In the genomic region with DNA sequence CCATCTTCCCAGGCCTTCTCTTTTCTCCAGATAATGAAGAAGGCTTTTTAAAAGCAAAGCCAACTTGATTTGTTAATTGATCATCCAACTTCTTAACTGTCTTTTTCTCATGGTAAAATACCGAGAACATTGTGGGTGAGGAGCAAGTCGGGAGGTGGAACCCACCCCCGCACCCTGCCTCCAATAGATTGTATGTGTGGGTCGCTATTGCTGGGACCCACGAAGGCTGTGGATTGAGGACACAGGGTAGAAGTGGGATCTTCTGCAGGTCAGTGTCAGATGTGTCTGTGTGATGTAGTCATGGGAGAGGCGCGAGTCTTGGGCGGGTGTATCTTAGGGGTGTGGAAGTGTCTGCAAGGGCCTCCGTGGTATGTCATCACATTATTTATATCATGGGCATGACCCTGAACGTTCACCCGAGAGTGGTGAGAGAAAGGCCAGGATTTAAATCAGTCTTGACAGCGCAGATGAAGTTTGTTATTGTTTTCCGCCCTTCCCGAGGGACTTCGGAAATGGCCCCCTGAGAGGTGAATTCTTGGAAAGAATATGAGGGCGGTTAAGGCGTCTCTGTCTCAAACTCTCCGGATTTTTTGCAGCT, we compare ENCODE assay signal across 8 cellular contexts. TPM values are rescaled to one million over a fixed set of nuclear protein-coding genes. Genes with fewer than 3 reads are reported as not detected.
DNase-seq lines count a peak whose midpoint lies in the region; ATAC-seq and TF ChIP-seq lines count a peak whose summit lies in the region.

No MANE protein-coding gene starts in this region.

- no peaks in the 10 kb centered on the region for H3K36me3 ChIP-seq in ectodermal cell (ENCODE audit: control insufficient read depth, insufficient read depth, low read length)
- H3K36me3 ChIP-seq in upper lobe of left lung, result no peaks in the 10 kb centered on the region

- peak; percentile 12 for ATAC-seq in HG02870 (IDR thresholded peaks at IDR 0.05; ENCODE audit: unreplicated experiment)
- peak; percentile 52 for ATAC-seq in upper lobe of left lung (ENCODE audit: low FRiP score in 2 of 2)

- H3K27ac ChIP-seq in ectodermal cell (ENCODE audit: insufficient read depth, low read depth, low read length, poor library complexity, severe bottlenecking) (no peak overlapping the region), upper lobe of left lung (peak overlapping the region; percentile 56 to 88 (median 78))

- no peak for TF ChIP-seq EP300 in upper lobe of left lung (IDR thresholded peaks at IDR 0.05)

- H3K27me3 ChIP-seq in ectodermal cell (ENCODE audit: control insufficient read depth, insufficient read depth, low read length, poor library complexity, severe bottlenecking) (peaks cover 35% of the 10 kb centered on the region), mononuclear cell (ENCODE audit: insufficient read depth, low read length) (no peaks in the 10 kb centered on the region), upper lobe of left lung (no peaks in the 10 kb centered on the region)

- TF ChIP-seq POLR2A in upper lobe of left lung (IDR thresholded peaks at IDR 0.05), result no peak

- H3K4me1 ChIP-seq in ectodermal cell (ENCODE audit: control insufficient read depth, insufficient read depth, low read length) (peaks cover 5% of the 10 kb centered on the region), mononuclear cell (ENCODE audit: insufficient read depth, low read length) (peaks cover 30% of the 10 kb centered on the region), upper lobe of left lung (peaks cover 4 to 25% (median 14%) of the 10 kb centered on the region in 4 donors)

- H3K9me3 ChIP-seq in ectodermal cell (ENCODE audit: control insufficient read depth, low read length) (no peaks in the 10 kb centered on the region), mononuclear cell (ENCODE audit: low read depth, low read length) (no peaks in the 10 kb centered on the region), upper lobe of left lung (no peaks in the 10 kb centered on the region)

- no peak for TF ChIP-seq CTCF in upper lobe of left lung (IDR thresholded peaks at IDR 0.05)

- WGBS in ectodermal cell, 2 experiments, result 25 to 28% methylated on average over 18 of the region's 18 CpGs
- WGBS in upper lobe of left lung, 2 donors, result 25 to 29% methylated on average over 15 to 18 of the region's 18 CpGs

- DNase-seq in ELR (ENCODE audit: low read depth) (peak; percentile 46), T-helper 9 cell (peak; percentile 13), upper lobe of left lung (peak in 1 of 2 donors; percentile 35), midbrain (lab: John Stamatoyannopoulos, UW) (no peak), NCI-H2171 (lab: John Stamatoyannopoulos, UW) (no peak)

- H3K4me3 ChIP-seq in ectodermal cell (ENCODE audit: insufficient read depth, low read depth, low read length), result peak overlapping the region; percentile 85
- peak overlapping the region; percentile 95 for H3K4me3 ChIP-seq in mononuclear cell (ENCODE audit: low read length)
- H3K4me3 ChIP-seq in upper lobe of left lung, result peak overlapping the region in 3 of 4 donors; percentile 76 to 99 (median 94)

RNA-seq across cellular contexts. Expression of a gene that starts 0.5 kb away (rescaled TPM):
- polyA plus RNA-seq in ectodermal cell (2013, experiment 1 of 4), result 18.4 TPM
- polyA plus RNA-seq in ectodermal cell (2013, experiment 2 of 4), result 18.6 TPM
- 13.9 TPM for polyA plus RNA-seq in ectodermal cell (2013, experiment 3 of 4)
- polyA plus RNA-seq in ectodermal cell (2013, experiment 4 of 4), result 15.2 TPM
- total RNA-seq in mononuclear cell (2.0 TPM), upper lobe of left lung (10 to 100 TPM in 3 of 6 donors, 1 to 10 TPM in 3; 3.4 to 21.6 (median 9.3) TPM)

RNA-seq across cellular contexts. Expression of a gene that starts 58.7 kb away (rescaled TPM):
- 69.4 TPM for polyA plus RNA-seq in ectodermal cell (2013, experiment 1 of 4)
- polyA plus RNA-seq in ectodermal cell (2013, experiment 2 of 4), result 70.0 TPM
- polyA plus RNA-seq in ectodermal cell (2013, experiment 3 of 4), result 53.2 TPM
- polyA plus RNA-seq in ectodermal cell (2013, experiment 4 of 4), result 61.1 TPM
- total RNA-seq in mononuclear cell (6.4 TPM), upper lobe of left lung (10 to 100 TPM; 16.2 to 96.4 (median 21.6) TPM)

Comparison
In these comparisons a context has a peak if more than half of its experiments do, and no peak if none do; other contexts are left out.
1. DNase-seq: peak in ELR (single experiment) and T-helper 9 cell (single experiment); none in midbrain (single experiment) and NCI-H2171 (single experiment).
2. Peak in every context shown above with its lines, with median percentiles within 50 percentile points of each other: H3K4me3 ChIP-seq.